In the genomic region with DNA sequence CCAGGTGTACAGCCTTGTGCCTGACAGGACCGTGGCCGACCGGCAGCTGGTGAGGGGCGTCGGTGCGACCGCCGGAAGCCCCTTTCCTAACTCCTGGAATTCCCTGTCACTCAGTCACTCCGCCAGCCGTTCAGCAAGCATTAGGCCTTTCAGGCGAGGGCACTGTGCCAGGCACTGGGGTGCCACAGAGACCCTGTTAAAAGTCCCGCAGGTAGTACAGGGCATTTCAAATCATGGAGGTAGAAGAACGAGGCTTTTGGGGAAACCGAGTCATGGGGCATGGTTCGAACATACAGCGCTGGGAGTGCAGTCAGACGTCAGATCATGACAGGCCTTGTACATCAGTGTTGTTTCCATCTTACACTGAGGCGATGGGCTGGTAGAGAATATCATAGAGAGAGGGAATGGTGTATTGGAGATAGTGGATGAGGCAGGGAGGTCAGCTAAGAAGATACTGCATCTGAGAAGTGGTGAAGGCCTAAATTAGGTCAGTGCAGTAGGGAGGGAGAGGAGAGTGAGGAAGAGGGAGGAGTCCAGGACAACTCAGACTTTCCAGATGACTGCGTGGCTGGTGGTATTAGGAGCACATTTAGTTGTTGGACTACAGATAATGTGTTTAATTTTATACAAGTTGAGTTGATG, we compare ENCODE assay signal across 1 cellular context.
TF ChIP-seq lines count a peak whose summit lies in the region.

No MANE protein-coding gene starts in this region.

TF ChIP-seq in HepG2, 621 proteins besides CTCF, POLR2A, EP300 and RAD21 (continued from another document):
- TF ChIP-seq, protein P1, sequence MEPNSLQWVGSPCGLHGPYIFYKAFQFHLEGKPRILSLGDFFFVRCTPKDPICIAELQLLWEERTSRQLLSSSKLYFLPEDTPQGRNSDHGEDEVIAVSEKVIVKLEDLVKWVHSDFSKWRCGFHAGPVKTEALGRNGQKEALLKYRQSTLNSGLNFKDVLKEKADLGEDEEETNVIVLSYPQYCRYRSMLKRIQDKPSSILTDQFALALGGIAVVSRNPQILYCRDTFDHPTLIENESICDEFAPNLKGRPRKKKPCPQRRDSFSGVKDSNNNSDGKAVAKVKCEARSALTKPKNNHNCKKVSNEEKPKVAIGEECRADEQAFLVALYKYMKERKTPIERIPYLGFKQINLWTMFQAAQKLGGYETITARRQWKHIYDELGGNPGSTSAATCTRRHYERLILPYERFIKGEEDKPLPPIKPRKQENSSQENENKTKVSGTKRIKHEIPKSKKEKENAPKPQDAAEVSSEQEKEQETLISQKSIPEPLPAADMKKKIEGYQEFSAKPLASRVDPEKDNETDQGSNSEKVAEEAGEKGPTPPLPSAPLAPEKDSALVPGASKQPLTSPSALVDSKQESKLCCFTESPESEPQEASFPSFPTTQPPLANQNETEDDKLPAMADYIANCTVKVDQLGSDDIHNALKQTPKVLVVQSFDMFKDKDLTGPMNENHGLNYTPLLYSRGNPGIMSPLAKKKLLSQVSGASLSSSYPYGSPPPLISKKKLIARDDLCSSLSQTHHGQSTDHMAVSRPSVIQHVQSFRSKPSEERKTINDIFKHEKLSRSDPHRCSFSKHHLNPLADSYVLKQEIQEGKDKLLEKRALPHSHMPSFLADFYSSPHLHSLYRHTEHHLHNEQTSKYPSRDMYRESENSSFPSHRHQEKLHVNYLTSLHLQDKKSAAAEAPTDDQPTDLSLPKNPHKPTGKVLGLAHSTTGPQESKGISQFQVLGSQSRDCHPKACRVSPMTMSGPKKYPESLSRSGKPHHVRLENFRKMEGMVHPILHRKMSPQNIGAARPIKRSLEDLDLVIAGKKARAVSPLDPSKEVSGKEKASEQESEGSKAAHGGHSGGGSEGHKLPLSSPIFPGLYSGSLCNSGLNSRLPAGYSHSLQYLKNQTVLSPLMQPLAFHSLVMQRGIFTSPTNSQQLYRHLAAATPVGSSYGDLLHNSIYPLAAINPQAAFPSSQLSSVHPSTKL (CRISPR knock-in tag; IDR thresholded peaks at IDR 0.05), result no peak
- TF ChIP-seq XRCC5 (optimal IDR thresholded peaks at IDR 0.05; ENCODE audit: low read length), result peak; percentile 45
- TF ChIP-seq MEIS2 (CRISPR knock-in tag; IDR thresholded peaks at IDR 0.05), result peak; percentile 24; the same call in 1 of the 2 replicates
- TF ChIP-seq ZNF761 (CRISPR knock-in tag; conservative IDR thresholded peaks at IDR 0.05), result 0 out of 2 replicates have a peak, but pooled peaks have one; percentile 1
- peak; percentile 9; the same call in 1 of the 2 replicates for TF ChIP-seq ZNF709 (CRISPR knock-in tag; IDR thresholded peaks at IDR 0.05)
- TF ChIP-seq SIN3B (IDR thresholded peaks at IDR 0.05; ENCODE audit: low read length), result no peak
- TF ChIP-seq ZBTB4 (CRISPR knock-in tag; IDR thresholded peaks at IDR 0.05; ENCODE audit: borderline replicate concordance), result peak; percentile 4; the same call in 1 of the 2 replicates
- peak; percentile 86; the same call in 1 of the 2 replicates for TF ChIP-seq ZNF160 (CRISPR knock-in tag; IDR thresholded peaks at IDR 0.05)
- TF ChIP-seq HDAC2 (CRISPR knock-in tag; IDR thresholded peaks at IDR 0.05), result no peak
- 0 out of 2 replicates have a peak, but pooled peaks have one; percentile 2 for TF ChIP-seq ZFP62 (CRISPR knock-in tag; IDR thresholded peaks at IDR 0.05)
- 0 out of 2 replicates have a peak, but pooled peaks have one; percentile 19 for TF ChIP-seq ZNF556 (CRISPR knock-in tag; IDR thresholded peaks at IDR 0.05; ENCODE audit: borderline replicate concordance)
- no peak for TF ChIP-seq DNMT1 (CRISPR knock-in tag; IDR thresholded peaks at IDR 0.05)
- TF ChIP-seq, protein P2, sequence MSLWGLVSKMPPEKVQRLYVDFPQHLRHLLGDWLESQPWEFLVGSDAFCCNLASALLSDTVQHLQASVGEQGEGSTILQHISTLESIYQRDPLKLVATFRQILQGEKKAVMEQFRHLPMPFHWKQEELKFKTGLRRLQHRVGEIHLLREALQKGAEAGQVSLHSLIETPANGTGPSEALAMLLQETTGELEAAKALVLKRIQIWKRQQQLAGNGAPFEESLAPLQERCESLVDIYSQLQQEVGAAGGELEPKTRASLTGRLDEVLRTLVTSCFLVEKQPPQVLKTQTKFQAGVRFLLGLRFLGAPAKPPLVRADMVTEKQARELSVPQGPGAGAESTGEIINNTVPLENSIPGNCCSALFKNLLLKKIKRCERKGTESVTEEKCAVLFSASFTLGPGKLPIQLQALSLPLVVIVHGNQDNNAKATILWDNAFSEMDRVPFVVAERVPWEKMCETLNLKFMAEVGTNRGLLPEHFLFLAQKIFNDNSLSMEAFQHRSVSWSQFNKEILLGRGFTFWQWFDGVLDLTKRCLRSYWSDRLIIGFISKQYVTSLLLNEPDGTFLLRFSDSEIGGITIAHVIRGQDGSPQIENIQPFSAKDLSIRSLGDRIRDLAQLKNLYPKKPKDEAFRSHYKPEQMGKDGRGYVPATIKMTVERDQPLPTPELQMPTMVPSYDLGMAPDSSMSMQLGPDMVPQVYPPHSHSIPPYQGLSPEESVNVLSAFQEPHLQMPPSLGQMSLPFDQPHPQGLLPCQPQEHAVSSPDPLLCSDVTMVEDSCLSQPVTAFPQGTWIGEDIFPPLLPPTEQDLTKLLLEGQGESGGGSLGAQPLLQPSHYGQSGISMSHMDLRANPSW (CRISPR knock-in tag; IDR thresholded peaks at IDR 0.05; ENCODE audit: borderline replicate concordance), result peak; percentile 21; the same call in 1 of the 2 replicates
- TF ChIP-seq BORCS8-MEF2B (CRISPR knock-in tag; IDR thresholded peaks at IDR 0.05), result peak; percentile 58; the same call in 1 of the 2 replicates
